ENCODE assay signal across 13 cellular contexts in genomic region chr9:77819672-77820071, GRCh38.
DNase-seq lines count a peak whose midpoint lies in the region; ATAC-seq lines count a peak whose summit lies in the region.
"Had no signal": no experiment of that assay in that cellular context is flagged by ENCODE, and none has a peak within 500 bp of the region (broad histone marks: within the 10 kb centered on the region; RNA-seq: fewer than 3 reads in every experiment).

No MANE protein-coding gene starts in this region.

- H3K4me2 ChIP-seq in skeletal muscle satellite cell (ENCODE audit: low read length), result peak overlapping the region; percentile 74

- H3K36me3 ChIP-seq in skeletal muscle satellite cell (ENCODE audit: insufficient read depth, low read length), result no peaks in the 10 kb centered on the region

- ATAC-seq in GM21447 (IDR thresholded peaks at IDR 0.05; ENCODE audit: unreplicated experiment), result no peak
- ATAC-seq in GM18858 (IDR thresholded peaks at IDR 0.05; ENCODE audit: unreplicated experiment), result no peak

- peak; percentile 9 for DNase-seq in NCI-H82 (lab: John Stamatoyannopoulos, UW)
- no peak for DNase-seq in NCI-H82 treated with DMSO at 0.1 percent for 48 hours (lab: John Stamatoyannopoulos, UW; ENCODE audit: unreplicated experiment)
- DNase-seq in NCI-H69 (lab: John Stamatoyannopoulos, UW), result peak; percentile 58
- DNase-seq in fibroblast of peridontal ligament (ENCODE audit: extremely low read depth), result peak; percentile 56
- no peak for DNase-seq in activated effector memory CD4-positive, alpha-beta T cell treated with Interleukin-2 at 50 U/mL for 16 hours
- DNase-seq: activated CD4-positive, alpha-beta T cell treated with anti-CD3 and anti-CD28 coated beads, Interleukin-2, amount 10 ng/mL, durations not matched to agents 7 days and 5 days; amniotic stem cell; GDM1; NCI-H2081 treated with DMSO at 0.1 percent for 48 hours had no signal

- H3K9me3 ChIP-seq in skeletal muscle satellite cell (replicated peaks; ENCODE audit: low read length), result no peaks in the 10 kb centered on the region

- H3K4me3 ChIP-seq in skeletal muscle satellite cell (ENCODE audit: low read length), result no peak overlapping the region
- H3K4me3 ChIP-seq: SK-N-MC had no signal

- peaks cover 58% of the 10 kb centered on the region for H3K4me1 ChIP-seq in skeletal muscle satellite cell (ENCODE audit: control insufficient read depth, insufficient read depth, low read length)

- peak overlapping the region; percentile 71 for H3K9ac ChIP-seq in skeletal muscle satellite cell (ENCODE audit: low read depth, low read length)

- no peaks in the 10 kb centered on the region for H3K27me3 ChIP-seq in skeletal muscle satellite cell (ENCODE audit: control insufficient read depth, insufficient read depth, low read length)

Comparison
In these comparisons a context has a peak if more than half of its experiments do, and no peak if none do; other contexts are left out.
1. DNase-seq: peak in NCI-H82 (single experiment), NCI-H69 (single experiment) and fibroblast of peridontal ligament (single experiment); none in NCI-H82 treated with DMSO at 0.1 percent for 48 hours (single experiment) and activated effector memory CD4-positive, alpha-beta T cell treated with Interleukin-2 at 50 U/mL for 16 hours (single experiment).